ENCODE assay signal across 1 cellular context in the genomic region with DNA sequence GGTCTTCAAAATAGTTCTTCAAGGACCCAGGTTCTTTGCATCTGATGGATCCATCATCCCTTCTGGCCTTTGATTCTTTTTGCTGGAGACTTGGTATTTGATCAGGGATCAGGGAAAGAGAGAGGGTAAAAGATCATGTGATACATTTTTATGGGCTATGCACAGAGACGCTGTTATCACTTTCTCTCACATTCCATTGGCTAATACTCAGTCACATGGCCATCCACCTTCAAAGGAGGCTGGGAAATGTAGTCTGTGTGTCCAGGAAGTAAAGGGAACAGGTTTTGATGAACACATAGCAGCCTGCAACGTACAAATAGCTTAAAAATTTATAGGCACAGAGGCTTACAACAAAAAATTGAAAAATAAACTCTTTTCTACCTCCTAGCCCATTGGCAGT.
TF ChIP-seq lines count a peak whose summit lies in the region.

No MANE protein-coding gene starts in this region.

TF ChIP-seq in H1, 55 proteins besides CTCF, POLR2A, EP300 and RAD21 (continued from another document):
- no peak for TF ChIP-seq HDAC6 (IDR thresholded peaks at IDR 0.05; ENCODE audit: low read depth, low read length)
- TF ChIP-seq, protein P1, sequence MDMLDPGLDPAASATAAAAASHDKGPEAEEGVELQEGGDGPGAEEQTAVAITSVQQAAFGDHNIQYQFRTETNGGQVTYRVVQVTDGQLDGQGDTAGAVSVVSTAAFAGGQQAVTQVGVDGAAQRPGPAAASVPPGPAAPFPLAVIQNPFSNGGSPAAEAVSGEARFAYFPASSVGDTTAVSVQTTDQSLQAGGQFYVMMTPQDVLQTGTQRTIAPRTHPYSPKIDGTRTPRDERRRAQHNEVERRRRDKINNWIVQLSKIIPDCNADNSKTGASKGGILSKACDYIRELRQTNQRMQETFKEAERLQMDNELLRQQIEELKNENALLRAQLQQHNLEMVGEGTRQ (IDR thresholded peaks at IDR 0.05; ENCODE audit: low read length): peak; percentile 71
